ENCODE assay signal across 8 cellular contexts in genomic region chr3:105722943-105723556, GRCh38.
DNase-seq lines count a peak whose midpoint lies in the region; ATAC-seq, FAIRE-seq and TF ChIP-seq lines count a peak whose summit lies in the region.

No MANE protein-coding gene starts in this region.

- peaks cover 5% of the 10 kb centered on the region for H3K36me3 ChIP-seq in mammary epithelial cell (ENCODE audit: insufficient read depth, low read length)
- peaks cover 59% of the 10 kb centered on the region for H3K36me3 ChIP-seq in GM23248 (ENCODE audit: low read depth)

- 90% methylated on average over 3 of the region's 3 CpGs for WGBS in mammary epithelial cell (ENCODE audit: low coverage, missing lambda C conversion rate)
- whole genome bisulfite sequencing in GM23248 (ENCODE audit: low coverage in 1 of 2, low lambda C conversion rate in 2 of 2, missing lambda C conversion rate in 2 of 2), 2 experiments: 93 to 95% methylated on average over 3 of the region's 3 CpGs

- dilution Hi-C loops in mammary epithelial cell (cut with HindIII; ENCODE audit: low sequenced_read_pairs): no loop called here

- H3K9me3 ChIP-seq in mammary epithelial cell (replicated peaks; ENCODE audit: insufficient read depth, low read length) (no peaks in the 10 kb centered on the region), GM23248 (ENCODE audit: low read depth) (no peaks in the 10 kb centered on the region)

- H2AFZ ChIP-seq in mammary epithelial cell (ENCODE audit: low read depth, low read length) (no peak overlapping the region), GM23248 (no peak overlapping the region)

- BruUV-seq in mammary epithelial cell (replicated peaks; lab: Mats Ljungman, UMichigan): no TSS peak

- peak; percentile 100 for ATAC-seq in GM21576 (IDR thresholded peaks at IDR 0.05; ENCODE audit: unreplicated experiment)
- ATAC-seq in esophagus mucosa: peak; percentile 67

- H4K20me1 ChIP-seq in mammary epithelial cell (ENCODE audit: insufficient read depth, low read length) (no peaks in the 10 kb centered on the region), GM23248 (ENCODE audit: insufficient read depth) (no peaks in the 10 kb centered on the region)

- no peaks in the 10 kb centered on the region for H3K4me1 ChIP-seq in mammary epithelial cell (ENCODE audit: insufficient read depth, low read length)
- no peaks in the 10 kb centered on the region for H3K4me1 ChIP-seq in GM23248 (ENCODE audit: insufficient read depth)

- CTCF ChIA-PET in mammary epithelial cell (lab: Charles Lee; ENCODE audit: low non-redundant PET): no interaction called here

- peak; percentile 92 for FAIRE-seq in GM18507 (lab: Jason Lieb, UNC)

- H3K9ac ChIP-seq in mammary epithelial cell (ENCODE audit: insufficient read depth, low read length) (no peak overlapping the region), GM23248 (no peak overlapping the region)

- H3K27me3 ChIP-seq in HL-60 (ENCODE audit: insufficient read depth, poor library complexity, severe bottlenecking) (no peaks in the 10 kb centered on the region), mammary epithelial cell (ENCODE audit: insufficient read depth, low read length) (no peaks in the 10 kb centered on the region), GM23248 (replicated peaks; ENCODE audit: insufficient read depth) (no peaks in the 10 kb centered on the region)

- H3K4me2 ChIP-seq in mammary epithelial cell (ENCODE audit: insufficient read depth, low read depth, low read length) (no peak overlapping the region), GM23248 (ENCODE audit: unreplicated experiment) (no peak overlapping the region)

- DNase-seq in GM18507 (ENCODE audit: extremely low spot score, insufficient read length, low read depth) (peak; percentile 26), HL-60 (ENCODE audit: low read depth in 1 of 2, low spot score in 1 of 2) (no peak), DMS114 treated with DMSO at 0.1 percent for 48 hours (lab: John Stamatoyannopoulos, UW; ENCODE audit: unreplicated experiment) (no peak), DMS79 (lab: John Stamatoyannopoulos, UW) (no peak), mammary epithelial cell (no peak), GM23248 (no peak)

- in situ Hi-C loops in mammary epithelial cell (cut with MboI; ENCODE audit: low sequenced_read_pairs in 2 of 2): no loop called here
- in situ Hi-C loops in GM23248 (cut with MboI): no loop called here

- H3K27ac ChIP-seq in HL-60 (replicated peaks) (peak overlapping the region; percentile 23; the same call in 1 of the 2 replicates), mammary epithelial cell (ENCODE audit: insufficient read depth, low read depth, low read length) (no peak overlapping the region), GM23248 (no peak overlapping the region)

- H3F3A ChIP-seq in GM23248 (ENCODE audit: insufficient read depth): peaks cover 53% of the 10 kb centered on the region

- TF ChIP-seq CTCF in HL-60 (IDR thresholded peaks at IDR 0.05; ENCODE audit: insufficient read depth, low read length) (no peak), mammary epithelial cell (conservative IDR thresholded peaks at IDR 0.05 in 1 of 2, IDR thresholded peaks at IDR 0.05 in 1 of 2; ENCODE audit: extremely low read depth in 1 of 2, insufficient read depth in 1 of 2, low read depth in 1 of 2, low read length in 2 of 2) (no peak)

- no peaks in the 10 kb centered on the region for H3K9me2 ChIP-seq in GM23248 (ENCODE audit: insufficient read depth)

- H3K4me3 ChIP-seq in HL-60 (replicated peaks; ENCODE audit: insufficient read depth, low read length) (no peak overlapping the region), mammary epithelial cell (replicated peaks in 1 of 3; ENCODE audit: insufficient read depth in 1 of 3, low read depth in 2 of 3, low read length in 3 of 3) (no peak overlapping the region), GM23248 (no peak overlapping the region)

- intact Hi-C loops in mammary epithelial cell (cut with micrococcal nuclease): no loop called here

- H3K79me2 ChIP-seq in mammary epithelial cell (ENCODE audit: insufficient read depth, low read length) (no peaks in the 10 kb centered on the region), GM23248 (ENCODE audit: insufficient read depth) (peaks cover 43% of the 10 kb centered on the region)
